Comparison of ENCODE assay signal across 1 cellular context in genomic region chr14:65208548-65208947, GRCh38.
TF ChIP-seq lines count a peak whose summit lies in the region.

No MANE protein-coding gene starts in this region.

TF ChIP-seq in WTC11, 78 proteins besides CTCF, POLR2A, EP300 and RAD21 (continued from another document):
- TF ChIP-seq ATF2 (CRISPR knock-in tag; IDR thresholded peaks at IDR 0.05; ENCODE audit: borderline replicate concordance, low read depth) (no peak), ARID4B (CRISPR knock-in tag; IDR thresholded peaks at IDR 0.05; ENCODE audit: borderline replicate concordance) (no peak), ZMAT4 (CRISPR knock-in tag; IDR thresholded peaks at IDR 0.05) (no peak), FOXJ3 (CRISPR knock-in tag; IDR thresholded peaks at IDR 0.05; ENCODE audit: borderline replicate concordance) (no peak), ERG (CRISPR knock-in tag; IDR thresholded peaks at IDR 0.05) (no peak)
